ENCODE assay signal across 26 cellular contexts in genomic region chr11:115455606-115456005, GRCh38.
"Had no signal": no experiment of that assay in that cellular context is flagged by ENCODE, and none has a peak within 500 bp of the region (broad histone marks: within the 10 kb centered on the region; RNA-seq: fewer than 3 reads in every experiment).

No MANE protein-coding gene starts in this region.

- H3K36me3 ChIP-seq: cardiac muscle cell, right lobe of liver, transverse colon had no signal

- H3K36me3 Mint-ChIP-seq: activated CD8-positive, alpha-beta memory T cell treated with anti-CD3 and anti-CD28 coated beads, Interleukin-2, amount 10 ng/mL, durations not matched to agents 7 days and 5 days; activated naive CD8-positive, alpha-beta T cell; immature natural killer cell; natural killer cell had no signal

- H3K27ac ChIP-seq: body of pancreas, cardiac muscle cell, coronary artery, dorsolateral prefrontal cortex, right lobe of liver, testis, transverse colon had no signal

- H3K27me3 ChIP-seq: body of pancreas, cardiac muscle cell, dorsolateral prefrontal cortex, right lobe of liver, testis had no signal

- H3K4me1 Mint-ChIP-seq: activated CD4-positive, alpha-beta T cell treated with anti-CD3 and anti-CD28 coated beads for 36 hours; activated CD8-positive, alpha-beta memory T cell treated with anti-CD3 and anti-CD28 coated beads, Interleukin-2, amount 10 ng/mL, durations not matched to agents 7 days and 5 days; immature natural killer cell; natural killer cell had no signal

- DNase-seq: activated CD4-positive, alpha-beta T cell treated with anti-CD3 and anti-CD28 coated beads for 36 hours; activated CD4-positive, CD25-positive, alpha-beta regulatory T cell; activated CD8-positive, alpha-beta memory T cell treated with anti-CD3 and anti-CD28 coated beads, Interleukin-2, amount 10 ng/mL, durations not matched to agents 7 days and 5 days; activated CD8-positive, alpha-beta T cell treated with anti-CD3 and anti-CD28 coated beads, Interleukin-2, amount 10 ng/mL, durations not matched to agents 7 days and 5 days; activated naive CD4-positive, alpha-beta T cell treated with Interleukin-2 at 50 U/mL for 16 hours; activated T-cell treated with anti-CD3 and anti-CD28 coated beads, Interleukin-2, amount 50 U/mL, for 48 hours; body of pancreas; cerebellar nuclear complex; dorsolateral prefrontal cortex; effector memory CD4-positive, alpha-beta T cell; immature natural killer cell; kidney; left colon; mammary epithelial cell; natural killer cell; posterior cingulate gyrus; right lobe of liver; stimulated activated CD4-positive, alpha-beta T cell treated with anti-CD3 and anti-CD28 coated beads, Interleukin-12 subunit alpha, Interleukin-12 subunit beta, amount 100 ng/mL, for 4 hours; stimulated activated CD4-positive, alpha-beta T cell treated with anti-CD3 and anti-CD28 coated beads, Interleukin-4, amount 100 ng/mL, for 1 hour; stimulated activated naive CD8-positive, alpha-beta T cell treated with anti-CD3 and anti-CD28 coated beads, Interleukin-15, Interleukin-2, amounts not matched to agents 100 U/mL and 50 U/mL, for 24 hours; testis; transverse colon had no signal

- H3K4me3 Mint-ChIP-seq: activated CD4-positive, alpha-beta T cell treated with anti-CD3 and anti-CD28 coated beads for 36 hours; activated CD8-positive, alpha-beta memory T cell treated with anti-CD3 and anti-CD28 coated beads, Interleukin-2, amount 10 ng/mL, durations not matched to agents 7 days and 5 days; activated CD8-positive, alpha-beta T cell treated with anti-CD3 and anti-CD28 coated beads, Interleukin-2, amount 10 ng/mL, durations not matched to agents 7 days and 5 days; activated naive CD8-positive, alpha-beta T cell; immature natural killer cell; natural killer cell had no signal

- H3K9me3 Mint-ChIP-seq: activated T-helper 2 cell treated with anti-CD3 and anti-CD28 coated beads, Interferon-gamma antibody, Interleukin-2, Interleukin-4, amounts not matched to agents 10 μg/mL and 5 μg/mL and 100 μg/mL, durations not matched to agents 14 hours and 24 hours and 36 hours; immature natural killer cell had no signal

- H3K4me3 ChIP-seq: body of pancreas, cardiac muscle cell, coronary artery, dorsolateral prefrontal cortex, testis, transverse colon had no signal

- H3K9me3 ChIP-seq: body of pancreas, right lobe of liver, testis, transverse colon had no signal

- H3K27me3 Mint-ChIP-seq: activated CD4-positive, alpha-beta T cell treated with anti-CD3 and anti-CD28 coated beads for 36 hours; activated CD8-positive, alpha-beta memory T cell treated with anti-CD3 and anti-CD28 coated beads, Interleukin-2, amount 10 ng/mL, durations not matched to agents 7 days and 5 days had no signal

- H3K4me1 ChIP-seq: body of pancreas, testis had no signal

- H3K27ac Mint-ChIP-seq: activated CD4-positive, alpha-beta T cell treated with anti-CD3 and anti-CD28 coated beads for 36 hours; activated CD8-positive, alpha-beta memory T cell treated with anti-CD3 and anti-CD28 coated beads, Interleukin-2, amount 10 ng/mL, durations not matched to agents 7 days and 5 days; activated CD8-positive, alpha-beta T cell treated with anti-CD3 and anti-CD28 coated beads, Interleukin-2, amount 10 ng/mL, durations not matched to agents 7 days and 5 days; activated naive CD8-positive, alpha-beta T cell; activated T-helper 2 cell treated with anti-CD3 and anti-CD28 coated beads, Interferon-gamma antibody, Interleukin-2, Interleukin-4, amounts not matched to agents 10 μg/mL and 5 μg/mL and 100 μg/mL, durations not matched to agents 14 hours and 24 hours and 36 hours; immature natural killer cell; natural killer cell had no signal
